1 cellular context compared by ENCODE assay signal in genomic region chr1:61091455-61091854, GRCh38.
A peak's percentile ranks its signal among the peaks of the same experiment; 100 is the strongest.
TF ChIP-seq lines count a peak whose summit lies in the region.

No MANE protein-coding gene starts in this region.

TF ChIP-seq in K562, 482 proteins besides CTCF, POLR2A, EP300 and RAD21 (continued from another document):
- no peak for TF ChIP-seq FOXO4 (CRISPR knock-in tag; IDR thresholded peaks at IDR 0.05)
- TF ChIP-seq HNRNPH1 (optimal IDR thresholded peaks at IDR 0.05; ENCODE audit: low read depth, low read length) = no peak
- no peak for TF ChIP-seq MED1 (CRISPR knock-in tag; IDR thresholded peaks at IDR 0.05; ENCODE audit: borderline replicate concordance)
- no peak for TF ChIP-seq ZNF253 (CRISPR knock-in tag; conservative IDR thresholded peaks at IDR 0.05)
- no peak for TF ChIP-seq NCOA4 (IDR thresholded peaks at IDR 0.05; ENCODE audit: partially characterized antibody)
- no peak for TF ChIP-seq ARID2 (IDR thresholded peaks at IDR 0.05)
- TF ChIP-seq ZBTB9 (CRISPR knock-in tag; IDR thresholded peaks at IDR 0.05) = no peak
- TF ChIP-seq, protein P1, sequence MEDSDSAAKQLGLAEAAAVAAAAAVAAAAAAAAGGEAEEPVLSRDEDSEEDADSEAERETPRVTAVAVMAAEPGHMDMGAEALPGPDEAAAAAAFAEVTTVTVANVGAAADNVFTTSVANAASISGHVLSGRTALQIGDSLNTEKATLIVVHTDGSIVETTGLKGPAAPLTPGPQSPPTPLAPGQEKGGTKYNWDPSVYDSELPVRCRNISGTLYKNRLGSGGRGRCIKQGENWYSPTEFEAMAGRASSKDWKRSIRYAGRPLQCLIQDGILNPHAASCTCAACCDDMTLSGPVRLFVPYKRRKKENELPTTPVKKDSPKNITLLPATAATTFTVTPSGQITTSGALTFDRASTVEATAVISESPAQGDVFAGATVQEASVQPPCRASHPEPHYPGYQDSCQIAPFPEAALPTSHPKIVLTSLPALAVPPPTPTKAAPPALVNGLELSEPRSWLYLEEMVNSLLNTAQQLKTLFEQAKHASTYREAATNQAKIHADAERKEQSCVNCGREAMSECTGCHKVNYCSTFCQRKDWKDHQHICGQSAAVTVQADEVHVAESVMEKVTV (CRISPR knock-in tag; IDR thresholded peaks at IDR 0.05) = no peak
- TF ChIP-seq, protein P2, sequence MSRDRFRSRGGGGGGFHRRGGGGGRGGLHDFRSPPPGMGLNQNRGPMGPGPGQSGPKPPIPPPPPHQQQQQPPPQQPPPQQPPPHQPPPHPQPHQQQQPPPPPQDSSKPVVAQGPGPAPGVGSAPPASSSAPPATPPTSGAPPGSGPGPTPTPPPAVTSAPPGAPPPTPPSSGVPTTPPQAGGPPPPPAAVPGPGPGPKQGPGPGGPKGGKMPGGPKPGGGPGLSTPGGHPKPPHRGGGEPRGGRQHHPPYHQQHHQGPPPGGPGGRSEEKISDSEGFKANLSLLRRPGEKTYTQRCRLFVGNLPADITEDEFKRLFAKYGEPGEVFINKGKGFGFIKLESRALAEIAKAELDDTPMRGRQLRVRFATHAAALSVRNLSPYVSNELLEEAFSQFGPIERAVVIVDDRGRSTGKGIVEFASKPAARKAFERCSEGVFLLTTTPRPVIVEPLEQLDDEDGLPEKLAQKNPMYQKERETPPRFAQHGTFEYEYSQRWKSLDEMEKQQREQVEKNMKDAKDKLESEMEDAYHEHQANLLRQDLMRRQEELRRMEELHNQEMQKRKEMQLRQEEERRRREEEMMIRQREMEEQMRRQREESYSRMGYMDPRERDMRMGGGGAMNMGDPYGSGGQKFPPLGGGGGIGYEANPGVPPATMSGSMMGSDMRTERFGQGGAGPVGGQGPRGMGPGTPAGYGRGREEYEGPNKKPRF (IDR thresholded peaks at IDR 0.05; ENCODE audit: low read depth, low read length) = no peak
- peak; percentile 90 for TF ChIP-seq ESRRA (IDR thresholded peaks at IDR 0.05; ENCODE audit: borderline replicate concordance, low read depth)
- no peak for TF ChIP-seq SMARCA4 (IDR thresholded peaks at IDR 0.05)
- TF ChIP-seq SMC3 (conservative IDR thresholded peaks at IDR 0.05; ENCODE audit: insufficient read depth, low read depth, low read length) = no peak
- no peak for TF ChIP-seq NR1H2 (CRISPR knock-in tag; IDR thresholded peaks at IDR 0.05)
- TF ChIP-seq CTCFL (IDR thresholded peaks at IDR 0.05; ENCODE audit: borderline replicate concordance, insufficient read depth, low read depth, low read length, poor library complexity, severe bottlenecking) = no peak
- no peak for TF ChIP-seq ZBTB33 (CRISPR knock-in tag; IDR thresholded peaks at IDR 0.05)
- TF ChIP-seq HEY1 (CRISPR knock-in tag; IDR thresholded peaks at IDR 0.05; ENCODE audit: borderline replicate concordance) = 0 out of 2 replicates have a peak, but pooled peaks have one; percentile 35
- peak; percentile 44 for TF ChIP-seq NR2C1 (IDR thresholded peaks at IDR 0.05)
- TF ChIP-seq NR2C1 (tag; IDR thresholded peaks at IDR 0.05) = peak; percentile 65; the same call in 1 of the 2 replicates
- TF ChIP-seq ZNF224 (CRISPR knock-in tag; IDR thresholded peaks at IDR 0.05) = no peak
- no peak for TF ChIP-seq CBX5 (IDR thresholded peaks at IDR 0.05; ENCODE audit: borderline replicate concordance, low read depth)
- no peak for TF ChIP-seq FIP1L1 (IDR thresholded peaks at IDR 0.05; ENCODE audit: low read depth, low read length, poor library complexity, severe bottlenecking)
- no peak for TF ChIP-seq MAFG (tag; conservative IDR thresholded peaks at IDR 0.05)
- no peak for TF ChIP-seq ASH1L (IDR thresholded peaks at IDR 0.05; ENCODE audit: borderline replicate concordance, low read depth, partially characterized antibody)
- TF ChIP-seq ZNF174 (CRISPR knock-in tag; IDR thresholded peaks at IDR 0.05) = no peak
- TF ChIP-seq ZFP36 (IDR thresholded peaks at IDR 0.05; ENCODE audit: low read depth, low read length, partially characterized antibody) = no peak
- TF ChIP-seq, protein P3, sequence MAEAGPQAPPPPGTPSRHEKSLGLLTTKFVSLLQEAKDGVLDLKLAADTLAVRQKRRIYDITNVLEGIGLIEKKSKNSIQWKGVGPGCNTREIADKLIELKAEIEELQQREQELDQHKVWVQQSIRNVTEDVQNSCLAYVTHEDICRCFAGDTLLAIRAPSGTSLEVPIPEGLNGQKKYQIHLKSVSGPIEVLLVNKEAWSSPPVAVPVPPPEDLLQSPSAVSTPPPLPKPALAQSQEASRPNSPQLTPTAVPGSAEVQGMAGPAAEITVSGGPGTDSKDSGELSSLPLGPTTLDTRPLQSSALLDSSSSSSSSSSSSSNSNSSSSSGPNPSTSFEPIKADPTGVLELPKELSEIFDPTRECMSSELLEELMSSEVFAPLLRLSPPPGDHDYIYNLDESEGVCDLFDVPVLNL (CRISPR knock-in tag; IDR thresholded peaks at IDR 0.05; ENCODE audit: low read depth) = no peak
- TF ChIP-seq EWSR1 (IDR thresholded peaks at IDR 0.05; ENCODE audit: borderline replicate concordance, low read depth, partially characterized antibody) = no peak
- TF ChIP-seq MIER1 (IDR thresholded peaks at IDR 0.05; ENCODE audit: low read depth) = no peak
- TF ChIP-seq ZNF3 (CRISPR knock-in tag; IDR thresholded peaks at IDR 0.05) = no peak
- no peak for TF ChIP-seq SNIP1 (IDR thresholded peaks at IDR 0.05; ENCODE audit: low read depth)
- no peak for TF ChIP-seq XRCC5 (IDR thresholded peaks at IDR 0.05; ENCODE audit: low read depth, low read length)
- TF ChIP-seq CBFB (CRISPR knock-in tag; IDR thresholded peaks at IDR 0.05) = no peak
- 0 out of 2 replicates have a peak, but pooled peaks have one; percentile 7 for TF ChIP-seq MTA2 (IDR thresholded peaks at IDR 0.05; ENCODE audit: low read depth)
- TF ChIP-seq RBBP5 (IDR thresholded peaks at IDR 0.05; ENCODE audit: borderline replicate concordance, insufficient read depth, low read length, poor library complexity, severe bottlenecking) = no peak
- TF ChIP-seq ZNF354B (CRISPR knock-in tag; IDR thresholded peaks at IDR 0.05) = no peak
- TF ChIP-seq, protein P4, sequence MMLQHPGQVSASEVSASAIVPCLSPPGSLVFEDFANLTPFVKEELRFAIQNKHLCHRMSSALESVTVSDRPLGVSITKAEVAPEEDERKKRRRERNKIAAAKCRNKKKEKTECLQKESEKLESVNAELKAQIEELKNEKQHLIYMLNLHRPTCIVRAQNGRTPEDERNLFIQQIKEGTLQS (IDR thresholded peaks at IDR 0.05) = no peak
- TF ChIP-seq, protein P4 (CRISPR knock-in tag; conservative IDR thresholded peaks at IDR 0.05) = no peak
- no peak for TF ChIP-seq CREB3 (tag; conservative IDR thresholded peaks at IDR 0.05; ENCODE audit: low read depth)
- TF ChIP-seq ZBTB8A (IDR thresholded peaks at IDR 0.05; ENCODE audit: partially characterized antibody) = no peak
